In genomic region chr12:25319233-25319984, GRCh38 we compare ENCODE assay signal across 24 cellular contexts.
DNase-seq lines count a peak whose midpoint lies in the region; ATAC-seq and TF ChIP-seq lines count a peak whose summit lies in the region.
"Had no signal": no experiment of that assay in that cellular context is flagged by ENCODE, and none has a peak within 500 bp of the region (broad histone marks: within the 10 kb centered on the region; RNA-seq: fewer than 3 reads in every experiment).

No MANE protein-coding gene starts in this region.

- POLR2A ChIA-PET in OCI-LY7 (lab: Charles Lee): interaction anchor here (0.7 to 1.7 kb wide), 3 partner anchors 10 to 1814 kb away, joined by 3 to 6 read pairs (median 3); no protein-coding TSS in a partner anchor
- POLR2A ChIA-PET in activated CD4-positive, alpha-beta memory T cell treated with anti-CD3 and anti-CD28 coated beads for 36 hours (lab: Charles Lee): interaction anchor here (0.8 to 2.0 kb wide), 3 partner anchors 14 to 68 kb away, joined by 3 to 9 read pairs (median 5); no protein-coding TSS in a partner anchor

- 83 to 85% methylated on average over 7 of the region's 7 CpGs for WGBS in tibial nerve, 2 donors

- intact Hi-C loops in OCI-LY7 (cut with micrococcal nuclease; ENCODE audit: unreplicated experiment): no loop called here
- intact Hi-C loops in activated CD4-positive, alpha-beta memory T cell treated with anti-CD3 and anti-CD28 coated beads for 36 hours (cut with micrococcal nuclease): no loop called here

- H4K20me1 ChIP-seq in OCI-LY7 (ENCODE audit: insufficient read depth, low read length): no peaks in the 10 kb centered on the region

- H3K9me3 Mint-ChIP-seq in activated CD4-positive, alpha-beta memory T cell treated with anti-CD3 and anti-CD28 coated beads for 36 hours: no peaks in the 10 kb centered on the region
- H3K9me3 Mint-ChIP-seq: activated naive CD8-positive, alpha-beta T cell treated with anti-CD3 and anti-CD28 coated beads, Interleukin-2, amount 10 ng/mL, durations not matched to agents 7 days and 5 days; CD8-positive, alpha-beta memory T cell; T-cell had no signal

- peaks cover 48% of the 10 kb centered on the region for H3K4me1 Mint-ChIP-seq in activated CD4-positive, alpha-beta memory T cell treated with anti-CD3 and anti-CD28 coated beads for 36 hours (ENCODE audit: low read depth)

- no peaks in the 10 kb centered on the region for H3K79me2 ChIP-seq in OCI-LY7 (ENCODE audit: insufficient read depth, low read depth, low read length)

- DNase-seq in GM12865 (ENCODE audit: low read depth): peak; percentile 9
- no peak for DNase-seq in OCI-LY7 (ENCODE audit: low spot score)
- no peak for DNase-seq in tibial nerve (ENCODE audit: low spot score in 2 of 2)
- DNase-seq in activated CD4-positive, alpha-beta memory T cell treated with anti-CD3 and anti-CD28 coated beads for 36 hours: no peak
- DNase-seq: activated CD4-positive, alpha-beta T cell treated with anti-CD3 and anti-CD28 coated beads, Interleukin-2, amount 50 U/mL, for 48 hours; activated naive CD8-positive, alpha-beta T cell treated with anti-CD3 and anti-CD28 coated beads, Interleukin-2, amount 10 ng/mL, durations not matched to agents 7 days and 5 days; brain microvascular endothelial cell; CD8-positive, alpha-beta memory T cell; colonic mucosa; hippocampal formation; KG1; kidney; mesenchymal stem cell; NCI-H1048; NCI-H2029 treated with DMSO at 0.1 percent for 48 hours; NCI-H510A treated with DMSO at 0.1 percent for 48 hours; SHP77 treated with DMSO at 0.1 percent for 48 hours; stimulated activated CD4-positive, alpha-beta T cell treated with anti-CD3 and anti-CD28 coated beads, Interleukin-4, amount 100 ng/mL, for 1 hour; T-cell had no signal

- no peak overlapping the region for H3K4me3 Mint-ChIP-seq in activated CD4-positive, alpha-beta memory T cell treated with anti-CD3 and anti-CD28 coated beads for 36 hours
- H3K4me3 Mint-ChIP-seq: activated naive CD8-positive, alpha-beta T cell treated with anti-CD3 and anti-CD28 coated beads, Interleukin-2, amount 10 ng/mL, durations not matched to agents 7 days and 5 days; CD8-positive, alpha-beta memory T cell; T-cell had no signal

- CTCF ChIA-PET in OCI-LY7 (lab: Charles Lee; ENCODE audit: unreplicated experiment): interaction anchor here (1.0 kb wide), 1 partner anchor 9 kb away, joined by 3 read pairs; no protein-coding TSS in a partner anchor
- CTCF ChIA-PET in activated CD4-positive, alpha-beta memory T cell treated with anti-CD3 and anti-CD28 coated beads for 36 hours (lab: Charles Lee): interaction anchor here (2.4 kb wide), 1 partner anchor 78 kb away, joined by 9 read pairs; no protein-coding TSS in a partner anchor

- no peak for TF ChIP-seq EP300 in tibial nerve (IDR thresholded peaks at IDR 0.05)

- no peak overlapping the region for H3K27ac Mint-ChIP-seq in activated CD4-positive, alpha-beta memory T cell treated with anti-CD3 and anti-CD28 coated beads for 36 hours
- H3K27ac Mint-ChIP-seq: activated naive CD8-positive, alpha-beta T cell treated with anti-CD3 and anti-CD28 coated beads, Interleukin-2, amount 10 ng/mL, durations not matched to agents 7 days and 5 days had no signal

- peak overlapping the region; percentile 80 for H2AFZ ChIP-seq in OCI-LY7 (ENCODE audit: low read length)

- ATAC-seq in GM18907 (IDR thresholded peaks at IDR 0.05; ENCODE audit: unreplicated experiment) (peak; percentile 28), HG02884 (IDR thresholded peaks at IDR 0.05; ENCODE audit: unreplicated experiment) (peak; percentile 17), GM19452 (IDR thresholded peaks at IDR 0.05; ENCODE audit: unreplicated experiment) (no peak), GM21367 (IDR thresholded peaks at IDR 0.05; ENCODE audit: unreplicated experiment) (no peak)
- ATAC-seq: T-cell had no signal

- no TSS peak for BruUV-seq in OCI-LY7 (replicated peaks; lab: Mats Ljungman, UMichigan)

- H3K27me3 Mint-ChIP-seq in activated CD4-positive, alpha-beta memory T cell treated with anti-CD3 and anti-CD28 coated beads for 36 hours: no peaks in the 10 kb centered on the region
- H3K27me3 Mint-ChIP-seq: activated naive CD8-positive, alpha-beta T cell treated with anti-CD3 and anti-CD28 coated beads, Interleukin-2, amount 10 ng/mL, durations not matched to agents 7 days and 5 days; CD8-positive, alpha-beta memory T cell; T-cell had no signal

- no peaks in the 10 kb centered on the region for H3K36me3 ChIP-seq in OCI-LY7 (ENCODE audit: insufficient read depth, low read length)
- no peaks in the 10 kb centered on the region for H3K36me3 ChIP-seq in tibial nerve
- H3K36me3 ChIP-seq: brain microvascular endothelial cell, colonic mucosa, suprapubic skin had no signal

- no peaks in the 10 kb centered on the region for H3K36me3 Mint-ChIP-seq in activated CD4-positive, alpha-beta memory T cell treated with anti-CD3 and anti-CD28 coated beads for 36 hours
- H3K36me3 Mint-ChIP-seq: T-cell had no signal

- H3K9me3 ChIP-seq in OCI-LY7 (ENCODE audit: low read length) (no peaks in the 10 kb centered on the region), tibial nerve (no peaks in the 10 kb centered on the region)
- H3K9me3 ChIP-seq: colonic mucosa, suprapubic skin had no signal

- H3K9me2 ChIP-seq in OCI-LY7 (ENCODE audit: insufficient read depth, low read length): no peaks in the 10 kb centered on the region

- no peaks in the 10 kb centered on the region for H3K27me3 ChIP-seq in tibial nerve
- H3K27me3 ChIP-seq: brain microvascular endothelial cell, colonic mucosa, suprapubic skin had no signal

- peak overlapping the region; percentile 54 for H3K4me2 ChIP-seq in OCI-LY7 (ENCODE audit: low read length)

- no peak overlapping the region for H3K4me3 ChIP-seq in GM12865 (ENCODE audit: low read depth, low read length)
- no peak overlapping the region for H3K4me3 ChIP-seq in OCI-LY7 (ENCODE audit: low read depth, low read length, poor library complexity, severe bottlenecking)
- no peak overlapping the region for H3K4me3 ChIP-seq in tibial nerve
- H3K4me3 ChIP-seq: colonic mucosa, suprapubic skin had no signal

- TF ChIP-seq CTCF in GM12865 (IDR thresholded peaks at IDR 0.05; ENCODE audit: insufficient read depth, low read depth, low read length, missing control alignments) (no peak), OCI-LY7 (conservative IDR thresholded peaks at IDR 0.05; ENCODE audit: low read length) (no peak), tibial nerve (IDR thresholded peaks at IDR 0.05) (no peak)

- H3K4me1 ChIP-seq in OCI-LY7 (ENCODE audit: insufficient read depth, low read length, poor library complexity, severe bottlenecking) (peaks cover 60% of the 10 kb centered on the region), tibial nerve (peaks cover 0 to 21% (median 8%) of the 10 kb centered on the region in 4 donors)
- H3K4me1 ChIP-seq: colonic mucosa, suprapubic skin had no signal

- no peak for TF ChIP-seq POLR2A in tibial nerve (IDR thresholded peaks at IDR 0.05)

- H3K27ac ChIP-seq in OCI-LY7 (ENCODE audit: low read depth, low read length, poor library complexity, severe bottlenecking) (no peak overlapping the region), tibial nerve (peak overlapping the region in 1 of 4 donors; percentile 2)
- H3K27ac ChIP-seq: brain microvascular endothelial cell, colonic mucosa, suprapubic skin had no signal

Comparison
In these comparisons a context has a peak if more than half of its experiments do, and no peak if none do; other contexts are left out.
1. ATAC-seq: peak in GM18907 (single experiment) and HG02884 (single experiment); none in GM19452 (single experiment) and GM21367 (single experiment).